Comparison of ENCODE assay signal across 13 cellular contexts in the genomic region with DNA sequence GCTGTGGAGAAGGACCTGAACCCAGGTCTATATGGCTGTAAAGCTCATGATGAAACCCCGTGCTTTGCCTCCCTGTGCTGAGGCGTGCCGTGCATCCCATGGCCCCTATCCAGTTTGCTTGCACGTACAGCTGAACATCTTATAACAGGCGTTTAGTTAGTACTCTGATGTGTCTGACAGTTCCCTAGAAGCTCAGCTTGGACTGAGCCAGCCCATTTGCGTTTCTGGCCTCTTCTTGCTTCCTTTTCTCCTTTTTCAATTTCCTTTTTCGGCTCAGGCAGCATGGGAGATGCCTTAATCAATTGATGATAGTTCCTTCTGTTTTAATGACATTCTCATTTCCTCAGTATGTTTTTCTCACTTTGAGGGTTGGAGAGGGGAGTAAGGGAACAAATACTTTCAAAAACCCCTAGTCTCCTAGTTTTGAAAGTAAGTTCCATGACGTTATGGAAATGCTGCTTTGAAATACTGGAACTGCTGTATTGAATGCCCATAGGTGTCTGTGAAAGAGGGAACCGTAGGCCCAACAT. TPM values are rescaled to one million over a fixed set of nuclear protein-coding genes. Genes with fewer than 3 reads are reported as not detected.
DNase-seq lines count a peak whose midpoint lies in the region; ATAC-seq, FAIRE-seq and TF ChIP-seq lines count a peak whose summit lies in the region.
"Had no signal": no experiment of that assay in that cellular context is flagged by ENCODE, and none has a peak within 500 bp of the region (broad histone marks: within the 10 kb centered on the region; RNA-seq: fewer than 3 reads in every experiment).

No MANE protein-coding gene starts in this region.

- H3K27ac Mint-ChIP-seq in Calu3 (ENCODE audit: unreplicated experiment) = peak overlapping the region; percentile 95
- H3K27ac Mint-ChIP-seq: activated naive CD8-positive, alpha-beta T cell treated with anti-CD3 and anti-CD28 coated beads, Interleukin-2, amount 10 ng/mL, durations not matched to agents 7 days and 5 days; B cell had no signal

- in situ Hi-C loops in GM13976 (cut with MboI; ENCODE audit: low sequenced_read_pairs, unreplicated experiment) = no loop called here

- peak; percentile 17 for ATAC-seq in left ventricle myocardium superior
- no peak for ATAC-seq in GM21529 (IDR thresholded peaks at IDR 0.05; ENCODE audit: unreplicated experiment)
- ATAC-seq: HepG2 had no signal

- H3K4me1 Mint-ChIP-seq in Calu3 (ENCODE audit: low read depth, unreplicated experiment) = peaks cover 87% of the 10 kb centered on the region

- H3K27me3 Mint-ChIP-seq in Calu3 (ENCODE audit: unreplicated experiment) = no peaks in the 10 kb centered on the region
- H3K27me3 Mint-ChIP-seq: activated naive CD8-positive, alpha-beta T cell treated with anti-CD3 and anti-CD28 coated beads, Interleukin-2, amount 10 ng/mL, durations not matched to agents 7 days and 5 days; B cell had no signal

- TF ChIP-seq POLR2A in GM12892 (IDR thresholded peaks at IDR 0.05; ENCODE audit: low read depth, low read length) = no peak

- no TSS peak for BruUV-seq in Calu3 (replicated peaks; lab: Mats Ljungman, UMichigan)

- intact Hi-C loops in Calu3 (cut with micrococcal nuclease; ENCODE audit: unreplicated experiment) = no loop called here
- intact Hi-C loops in left ventricle myocardium superior (cut with micrococcal nuclease) = no loop called here

- peak overlapping the region in 19 of 21 experiments; percentile 7 to 85 (median 68) for H3K27ac ChIP-seq in skin epidermis

- no peak for FAIRE-seq in GM12892 (lab: Jason Lieb, UNC)
- FAIRE-seq: HepG2 had no signal

- peaks cover 63% of the 10 kb centered on the region for H3K36me3 Mint-ChIP-seq in Calu3 (ENCODE audit: insufficient read depth, unreplicated experiment)

- TF ChIP-seq CTCF in Calu3 (IDR thresholded peaks at IDR 0.05; ENCODE audit: unreplicated experiment) (no peak), GM13976 (IDR thresholded peaks at IDR 0.05; ENCODE audit: borderline replicate concordance, control extremely low read depth, extremely low read depth, insufficient read depth, missing control alignments) (no peak)

- H3K9me3 Mint-ChIP-seq in Calu3 (ENCODE audit: low read depth, unreplicated experiment) = no peaks in the 10 kb centered on the region
- H3K9me3 Mint-ChIP-seq: activated naive CD8-positive, alpha-beta T cell treated with anti-CD3 and anti-CD28 coated beads, Interleukin-2, amount 10 ng/mL, durations not matched to agents 7 days and 5 days had no signal

- CTCF ChIA-PET in Calu3 (lab: Charles Lee) = interaction anchor here (0.6 to 1.7 kb wide), 2 partner anchors 25 to 57 kb away, joined by 3 to 4 read pairs; no protein-coding TSS in a partner anchor

- DNase-seq in Calu3 = no peak
- peak; percentile 32 for DNase-seq in UCSD-AML1 (lab: John Stamatoyannopoulos, UW; ENCODE audit: unreplicated experiment)
- no peak for DNase-seq in left ventricle myocardium superior
- DNase-seq in GM12892 (ENCODE audit: insufficient read length) = no peak
- DNase-seq in GM13976 (ENCODE audit: low spot score) = no peak
- DNase-seq in cortex of kidney (lab: John Stamatoyannopoulos, UW) = no peak
- DNase-seq: activated naive CD8-positive, alpha-beta T cell treated with anti-CD3 and anti-CD28 coated beads, Interleukin-2, amount 10 ng/mL, durations not matched to agents 7 days and 5 days; NCI-H446 had no signal

- no peak overlapping the region for H3K4me3 Mint-ChIP-seq in Calu3 (ENCODE audit: low read depth, unreplicated experiment)
- H3K4me3 Mint-ChIP-seq: activated naive CD8-positive, alpha-beta T cell treated with anti-CD3 and anti-CD28 coated beads, Interleukin-2, amount 10 ng/mL, durations not matched to agents 7 days and 5 days; B cell had no signal

- H3K4me3 ChIP-seq in skin epidermis = no peak overlapping the region
- H3K4me3 ChIP-seq: testis had no signal

RNA-seq across cellular contexts. Expression of a gene that starts 18.8 kb away (rescaled TPM):
- total RNA-seq in Calu3 (2022) = 186 and 239 TPM in 2 replicates
- 6.1 TPM for total RNA-seq in left ventricle myocardium superior
- 0.66 TPM for polyA plus RNA-seq in GM12892 (2012; ENCODE audit: missing spikeins)

Comparison
In these comparisons a context has a peak if more than half of its experiments do, and no peak if none do; other contexts are left out.
1. RNA of a gene that starts 18.8 kb away (total RNA-seq): 186 to 239 TPM in Calu3; 6.1 TPM in left ventricle myocardium superior (single experiment); every median in the first group is over 10 times any median in the second.